ENCODE assay signal across 8 cellular contexts in genomic region chr6:155186052-155186658, GRCh38.
A peak's percentile ranks its signal among the peaks of the same experiment; 100 is the strongest.
DNase-seq lines count a peak whose midpoint lies in the region; ATAC-seq and TF ChIP-seq lines count a peak whose summit lies in the region.

No MANE protein-coding gene starts in this region.

- ATAC-seq in natural killer cell treated with Interleukin-12 subunit alpha and Interleukin-12 subunit beta and Interleukin-15 and Interleukin-18, amount 100 ng/mL, for 72 hours, result peak; percentile 59 to 70
- ATAC-seq in natural killer cell, result no peak

- H3K36me3 ChIP-seq in tibial artery, result no peaks in the 10 kb centered on the region

- peaks cover 0 to 58% (median 40%) of the 10 kb centered on the region in 4 donors for H3K4me1 ChIP-seq in tibial artery

- no peak overlapping the region for H3K4me3 ChIP-seq in tibial artery

- peaks cover 15% of the 10 kb centered on the region for H3K36me3 Mint-ChIP-seq in natural killer cell treated with Interleukin-12 subunit alpha and Interleukin-12 subunit beta and Interleukin-15 and Interleukin-18, amount 100 ng/mL, for 72 hours
- no peaks in the 10 kb centered on the region for H3K36me3 Mint-ChIP-seq in natural killer cell

- no peak for DNase-seq in natural killer cell treated with Interleukin-12 subunit alpha and Interleukin-12 subunit beta and Interleukin-15 and Interleukin-18, amount 100 ng/mL, for 72 hours (ENCODE audit: low spot score)
- DNase-seq in natural killer cell, result no peak
- peak; percentile 45 for DNase-seq in activated CD8-positive, alpha-beta memory T cell treated with anti-CD3 and anti-CD28 coated beads, Interleukin-2, amount 50 U/mL, for 24 hours (ENCODE audit: extremely low read depth)
- DNase-seq in left kidney (ENCODE audit: low read depth, low spot score), result peak; percentile 36
- DNase-seq in tibial artery, result no peak
- DNase-seq in NCI-H82 (lab: John Stamatoyannopoulos, UW), result no peak
- no peak for DNase-seq in cerebellum (ENCODE audit: low spot score)
- DNase-seq in H4 (ENCODE audit: low spot score), result no peak

- no peaks in the 10 kb centered on the region for H3K9me3 Mint-ChIP-seq in natural killer cell treated with Interleukin-12 subunit alpha and Interleukin-12 subunit beta and Interleukin-15 and Interleukin-18, amount 100 ng/mL, for 72 hours
- no peaks in the 10 kb centered on the region for H3K9me3 Mint-ChIP-seq in natural killer cell

- H3K27me3 Mint-ChIP-seq in natural killer cell treated with Interleukin-12 subunit alpha and Interleukin-12 subunit beta and Interleukin-15 and Interleukin-18, amount 100 ng/mL, for 72 hours, result peaks cover 0 to 2% of the 10 kb centered on the region in 2 donors
- no peaks in the 10 kb centered on the region for H3K27me3 Mint-ChIP-seq in natural killer cell (ENCODE audit: low read depth in 2 of 2)

- peak overlapping the region; percentile 54 to 57 for H3K27ac ChIP-seq in tibial artery

- no peak overlapping the region for H3K4me3 Mint-ChIP-seq in natural killer cell treated with Interleukin-12 subunit alpha and Interleukin-12 subunit beta and Interleukin-15 and Interleukin-18, amount 100 ng/mL, for 72 hours
- H3K4me3 Mint-ChIP-seq in natural killer cell, result no peak overlapping the region

- peaks cover 4 to 37% of the 10 kb centered on the region in 2 donors for H3K4me1 Mint-ChIP-seq in natural killer cell treated with Interleukin-12 subunit alpha and Interleukin-12 subunit beta and Interleukin-15 and Interleukin-18, amount 100 ng/mL, for 72 hours (ENCODE audit: low read depth in 2 of 2)
- H3K4me1 Mint-ChIP-seq in natural killer cell, result peaks cover 0 to 14% of the 10 kb centered on the region in 2 donors

- intact Hi-C loops in natural killer cell (cut with micrococcal nuclease) (no loop called here), tibial artery (cut with DNase I; ENCODE audit: low total_unique reads) (no loop called here)

- no peak overlapping the region for H3K27ac Mint-ChIP-seq in natural killer cell treated with Interleukin-12 subunit alpha and Interleukin-12 subunit beta and Interleukin-15 and Interleukin-18, amount 100 ng/mL, for 72 hours
- H3K27ac Mint-ChIP-seq in natural killer cell, result no peak overlapping the region

- TF ChIP-seq CTCF in natural killer cell (IDR thresholded peaks at IDR 0.05) (no peak), tibial artery (IDR thresholded peaks at IDR 0.05) (no peak)

- no peaks in the 10 kb centered on the region for H3K27me3 ChIP-seq in tibial artery

- H3K9me3 ChIP-seq in tibial artery, result no peaks in the 10 kb centered on the region

Comparison
In these comparisons a context has a peak if more than half of its experiments do, and no peak if none do; other contexts are left out.
1. ATAC-seq: peak in natural killer cell treated with Interleukin-12 subunit alpha and Interleukin-12 subunit beta and Interleukin-15 and Interleukin-18, amount 100 ng/mL, for 72 hours (2 of 2); none in natural killer cell (0 of 3).
2. DNase-seq: peak in activated CD8-positive, alpha-beta memory T cell treated with anti-CD3 and anti-CD28 coated beads, Interleukin-2, amount 50 U/mL, for 24 hours (single experiment) and left kidney (single experiment); none in natural killer cell treated with Interleukin-12 subunit alpha and Interleukin-12 subunit beta and Interleukin-15 and Interleukin-18, amount 100 ng/mL, for 72 hours (single experiment), natural killer cell (single experiment), tibial artery (0 of 2), NCI-H82 (single experiment), cerebellum (single experiment) and H4 (single experiment).